ENCODE assay signal across 23 cellular contexts in the genomic region with DNA sequence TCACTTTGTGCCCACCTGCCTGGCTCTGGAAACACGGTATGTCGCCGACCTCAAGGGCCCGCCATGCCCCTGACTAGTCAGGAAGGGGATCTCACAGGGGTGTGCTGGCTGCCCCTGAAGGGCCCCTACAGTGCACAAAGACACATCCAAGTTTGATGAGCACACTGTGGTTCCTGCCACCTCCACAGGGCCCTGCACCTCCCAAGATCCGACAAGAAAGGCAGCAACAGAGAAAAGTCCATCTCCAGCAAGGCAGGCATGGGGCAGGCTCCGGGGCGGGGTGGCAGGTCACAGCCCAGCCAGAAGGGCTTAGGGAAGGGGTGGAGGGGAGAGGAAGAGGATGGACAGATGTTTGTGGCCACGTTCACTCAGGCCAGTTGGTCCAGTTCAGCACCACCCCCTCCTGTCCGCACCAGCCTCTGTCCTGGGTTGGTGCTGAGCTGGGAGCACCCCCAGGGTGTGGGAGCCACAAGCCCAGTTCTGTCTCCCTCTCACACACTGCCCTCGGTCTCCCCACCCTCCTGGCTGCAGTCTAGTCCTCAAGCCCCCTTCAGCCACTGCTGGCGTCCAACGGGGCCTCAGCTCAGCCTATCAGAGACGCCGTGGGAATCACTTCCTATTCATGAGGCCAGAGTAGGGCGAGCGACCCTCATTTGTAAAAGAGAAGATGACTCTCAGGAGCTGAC. TPM values are rescaled to one million over a fixed set of nuclear protein-coding genes. Genes with fewer than 3 reads are reported as not detected.
"Had no signal": no experiment of that assay in that cellular context is flagged by ENCODE, and none has a peak within 500 bp of the region (broad histone marks: within the 10 kb centered on the region; RNA-seq: fewer than 3 reads in every experiment).

No MANE protein-coding gene starts in this region.

- DNase-seq: IMR-90, Karpas-422, KG1, MG63, NCI-H1092, NCI-H1105 treated with DMSO at 0.1 percent for 48 hours, NCI-H1417 treated with DMSO at 0.1 percent for 48 hours, NCI-H146, NCI-H1694 treated with DMSO at 0.1 percent for 48 hours, NCI-H1930, NCI-H2081, NCI-H2107, NCI-H2227 treated with DMSO at 0.1 percent for 48 hours, NCI-H524, NCI-H526 treated with DMSO at 0.1 percent for 48 hours, NCI-H748 treated with DMSO at 0.1 percent for 48 hours, RPMI8226, SHP77, SK-N-SH had no signal

- H3K4me2 ChIP-seq: SK-N-SH had no signal

- H3K9ac ChIP-seq: SK-N-SH had no signal

- H3K36me3 ChIP-seq: MG63 had no signal

- H3K4me3 ChIP-seq: MG63 had no signal

- H3K9me3 ChIP-seq: MG63, SK-N-SH had no signal

RNA-seq across cellular contexts. Expression of a gene that starts 11.5 kb away (rescaled TPM):
- total RNA-seq: HepG2, HT1080, IMR-90, NCI-H460, SK-MEL-5 had no signal
- polyA plus RNA-seq: HepG2, IMR-90, SK-N-SH had no signal
